In the genomic region with DNA sequence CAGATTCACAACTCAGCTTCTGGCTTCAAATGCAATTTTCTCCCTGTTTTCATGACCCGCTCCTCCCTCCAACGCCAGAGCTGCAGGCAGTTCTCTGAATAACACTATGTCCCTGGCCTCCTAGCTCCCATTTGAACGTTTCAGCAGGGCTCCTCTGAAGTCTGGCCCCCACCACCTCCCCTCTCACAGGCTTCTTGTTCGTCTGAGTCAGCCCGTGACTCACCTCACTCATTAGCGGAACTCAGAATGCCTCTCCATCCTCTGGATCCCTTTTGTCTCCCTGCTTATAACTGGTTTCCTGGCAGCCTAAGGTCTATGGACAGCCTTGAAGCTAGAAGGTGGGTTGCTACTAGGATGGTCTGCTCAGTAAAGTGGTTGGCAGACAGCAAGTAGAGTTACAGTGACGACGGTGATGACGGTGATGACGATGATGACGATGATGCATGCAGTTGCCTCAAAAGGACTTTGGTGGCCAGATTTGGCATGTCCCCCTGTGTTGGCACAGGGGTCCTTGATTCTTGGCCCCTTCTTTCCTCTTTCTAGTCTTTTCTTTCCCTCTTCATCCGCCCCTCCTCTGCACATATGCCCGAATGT, we compare ENCODE assay signal across 1 cellular context.
TF ChIP-seq lines count a peak whose summit lies in the region.

No MANE protein-coding gene starts in this region.

TF ChIP-seq in SK-N-SH, 30 proteins besides CTCF, POLR2A, EP300 and RAD21 (continued from another document):
- TF ChIP-seq NRF1 (IDR thresholded peaks at IDR 0.05; ENCODE audit: low read depth, low read length) (no peak), TCF12 (IDR thresholded peaks at IDR 0.05) (peak; percentile 76; the same call in 1 of the 2 replicates), ZBTB33 (IDR thresholded peaks at IDR 0.05; ENCODE audit: borderline replicate concordance, low read depth) (no peak), FOXJ3 (CRISPR knock-in tag; IDR thresholded peaks at IDR 0.05) (no peak), RFX5 (IDR thresholded peaks at IDR 0.05; ENCODE audit: low read length) (no peak), NFIC (IDR thresholded peaks at IDR 0.05; ENCODE audit: borderline replicate concordance) (peak; percentile 51; the same call in 1 of the 2 replicates), USF2 (IDR thresholded peaks at IDR 0.05; ENCODE audit: borderline replicate concordance, low read depth, low read length) (no peak), FOSL2 (IDR thresholded peaks at IDR 0.05; ENCODE audit: borderline replicate concordance, low read depth) (peak; percentile 100), RXRA (IDR thresholded peaks at IDR 0.05; ENCODE audit: borderline replicate concordance, low read depth) (peak; percentile 61; the same call in 1 of the 2 replicates), FOXM1 (IDR thresholded peaks at IDR 0.05; ENCODE audit: low read depth) (no peak), MXI1 (IDR thresholded peaks at IDR 0.05; ENCODE audit: low read depth, low read length) (no peak), JUND (IDR thresholded peaks at IDR 0.05) (peak; percentile 98), IRF3 (IDR thresholded peaks at IDR 0.05; ENCODE audit: low read depth, low read length) (no peak)
- TF ChIP-seq, protein P1, sequence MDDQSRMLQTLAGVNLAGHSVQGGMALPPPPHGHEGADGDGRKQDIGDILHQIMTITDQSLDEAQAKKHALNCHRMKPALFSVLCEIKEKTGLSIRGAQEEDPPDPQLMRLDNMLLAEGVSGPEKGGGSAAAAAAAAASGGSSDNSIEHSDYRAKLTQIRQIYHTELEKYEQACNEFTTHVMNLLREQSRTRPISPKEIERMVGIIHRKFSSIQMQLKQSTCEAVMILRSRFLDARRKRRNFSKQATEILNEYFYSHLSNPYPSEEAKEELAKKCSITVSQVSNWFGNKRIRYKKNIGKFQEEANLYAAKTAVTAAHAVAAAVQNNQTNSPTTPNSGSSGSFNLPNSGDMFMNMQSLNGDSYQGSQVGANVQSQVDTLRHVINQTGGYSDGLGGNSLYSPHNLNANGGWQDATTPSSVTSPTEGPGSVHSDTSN (IDR thresholded peaks at IDR 0.05), result peak; percentile 60
